8 cellular contexts compared by ENCODE assay signal in the genomic region with DNA sequence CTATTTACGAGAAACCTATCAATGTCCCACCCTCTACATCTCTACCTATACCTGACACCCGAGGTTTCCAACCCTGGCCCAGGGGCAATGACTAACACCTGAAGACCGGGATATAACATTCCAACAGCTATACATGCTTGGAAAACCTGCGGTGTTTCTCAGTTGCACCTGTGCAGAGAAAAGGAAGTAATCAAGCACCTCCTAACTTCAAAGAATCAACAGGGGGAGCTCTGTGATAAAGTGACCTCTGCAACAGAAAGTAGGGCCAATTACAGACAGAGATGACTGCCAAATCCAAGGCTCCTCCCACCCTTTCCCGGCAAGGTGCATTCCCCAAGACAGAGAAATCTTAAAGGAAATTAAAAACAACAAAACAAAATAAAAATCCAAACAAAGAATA.
DNase-seq lines count a peak whose midpoint lies in the region; ATAC-seq lines count a peak whose summit lies in the region.

No MANE protein-coding gene starts in this region.

- no peaks in the 10 kb centered on the region for H3K27me3 Mint-ChIP-seq in T-helper 2 cell treated with Interferon-gamma antibody and Interleukin-4, amounts not matched to agents 5 μg/mL and 100 μg/mL, for 36 hours (ENCODE audit: low read depth)

- ATAC-seq in GM21390 (IDR thresholded peaks at IDR 0.05; ENCODE audit: unreplicated experiment): peak; percentile 84

- H3K9me3 Mint-ChIP-seq in T-helper 2 cell treated with Interferon-gamma antibody and Interleukin-4, amounts not matched to agents 5 μg/mL and 100 μg/mL, for 36 hours: no peaks in the 10 kb centered on the region

- H3K27ac Mint-ChIP-seq in T-helper 2 cell treated with Interferon-gamma antibody and Interleukin-4, amounts not matched to agents 5 μg/mL and 100 μg/mL, for 36 hours: no peak overlapping the region

- H3K4me1 Mint-ChIP-seq in T-helper 2 cell treated with Interferon-gamma antibody and Interleukin-4, amounts not matched to agents 5 μg/mL and 100 μg/mL, for 36 hours (ENCODE audit: low read depth): peaks cover 15% of the 10 kb centered on the region

- H3K4me3 Mint-ChIP-seq in T-helper 2 cell treated with Interferon-gamma antibody and Interleukin-4, amounts not matched to agents 5 μg/mL and 100 μg/mL, for 36 hours: no peak overlapping the region

- DNase-seq in NCI-H2171 treated with DMSO at 0.1 percent for 48 hours (lab: John Stamatoyannopoulos, UW) (peak; percentile 2), NCI-H2171 (lab: John Stamatoyannopoulos, UW) (no peak), HuH-7.5 (ENCODE audit: low spot score) (peak; percentile 8), amniotic epithelial cell (ENCODE audit: low read depth) (peak; percentile 46), kidney tubule cell (ENCODE audit: low spot score) (peak; percentile 80), NCI-H1048 (lab: John Stamatoyannopoulos, UW) (no peak)
- no peak for DNase-seq in T-helper 2 cell treated with Interferon-gamma antibody and Interleukin-4, amounts not matched to agents 5 μg/mL and 100 μg/mL, for 36 hours (ENCODE audit: low spot score)

- H3K36me3 Mint-ChIP-seq in T-helper 2 cell treated with Interferon-gamma antibody and Interleukin-4, amounts not matched to agents 5 μg/mL and 100 μg/mL, for 36 hours (ENCODE audit: low read depth): peaks cover 10% of the 10 kb centered on the region

Comparison
In these comparisons a context has a peak if more than half of its experiments do, and no peak if none do; other contexts are left out.
1. DNase-seq: peak in NCI-H2171 treated with DMSO at 0.1 percent for 48 hours (single experiment), HuH-7.5 (single experiment), amniotic epithelial cell (single experiment) and kidney tubule cell (single experiment); none in NCI-H2171 (single experiment), NCI-H1048 (single experiment) and T-helper 2 cell treated with Interferon-gamma antibody and Interleukin-4, amounts not matched to agents 5 μg/mL and 100 μg/mL, for 36 hours (single experiment).